Comparison of ENCODE assay signal across 2 cellular contexts in genomic region chr3:156677536-156677935, GRCh38.
TF ChIP-seq lines count a peak whose summit lies in the region.

No MANE protein-coding gene starts in this region.

TF ChIP-seq in SK-N-SH, 30 proteins besides CTCF, POLR2A, EP300 and RAD21 (continued from another document):
- TF ChIP-seq FOXM1 (IDR thresholded peaks at IDR 0.05; ENCODE audit: low read depth) (no peak), FOXJ3 (CRISPR knock-in tag; IDR thresholded peaks at IDR 0.05) (no peak), TEAD4 (IDR thresholded peaks at IDR 0.05; ENCODE audit: borderline replicate concordance, insufficient read depth) (no peak)
TF ChIP-seq in SK-N-SH: peak in this region for 0.

TF ChIP-seq in SK-N-SH treated with all-trans-retinoic acid at 6 μM for 48 hours, 23 proteins besides CTCF, POLR2A, EP300 and RAD21 (continued from another document):
- TF ChIP-seq, protein P1, sequence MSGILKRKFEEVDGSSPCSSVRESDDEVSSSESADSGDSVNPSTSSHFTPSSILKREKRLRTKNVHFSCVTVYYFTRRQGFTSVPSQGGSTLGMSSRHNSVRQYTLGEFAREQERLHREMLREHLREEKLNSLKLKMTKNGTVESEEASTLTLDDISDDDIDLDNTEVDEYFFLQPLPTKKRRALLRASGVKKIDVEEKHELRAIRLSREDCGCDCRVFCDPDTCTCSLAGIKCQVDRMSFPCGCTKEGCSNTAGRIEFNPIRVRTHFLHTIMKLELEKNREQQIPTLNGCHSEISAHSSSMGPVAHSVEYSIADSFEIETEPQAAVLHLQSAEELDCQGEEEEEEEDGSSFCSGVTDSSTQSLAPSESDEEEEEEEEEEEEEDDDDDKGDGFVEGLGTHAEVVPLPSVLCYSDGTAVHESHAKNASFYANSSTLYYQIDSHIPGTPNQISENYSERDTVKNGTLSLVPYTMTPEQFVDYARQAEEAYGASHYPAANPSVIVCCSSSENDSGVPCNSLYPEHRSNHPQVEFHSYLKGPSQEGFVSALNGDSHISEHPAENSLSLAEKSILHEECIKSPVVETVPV (CRISPR knock-in tag; IDR thresholded peaks at IDR 0.05) = no peak
- TF ChIP-seq ESRRG (CRISPR knock-in tag; IDR thresholded peaks at IDR 0.05) (no peak), ZC3H10 (CRISPR knock-in tag; IDR thresholded peaks at IDR 0.05) (no peak), ZFP30 (CRISPR knock-in tag; IDR thresholded peaks at IDR 0.05) (no peak), GLIS3 (CRISPR knock-in tag; IDR thresholded peaks at IDR 0.05) (no peak), TCF4 (CRISPR knock-in tag; IDR thresholded peaks at IDR 0.05; ENCODE audit: borderline replicate concordance) (no peak), RARB (CRISPR knock-in tag; IDR thresholded peaks at IDR 0.05) (no peak), SNAI2 (CRISPR knock-in tag; IDR thresholded peaks at IDR 0.05) (no peak)
